ENCODE assay signal across 8 cellular contexts in genomic region chr18:2846241-2846637, GRCh38. TPM values are rescaled to one million over a fixed set of nuclear protein-coding genes. Genes with fewer than 3 reads are reported as not detected.
DNase-seq lines count a peak whose midpoint lies in the region; ATAC-seq and TF ChIP-seq lines count a peak whose summit lies in the region.

No MANE protein-coding gene starts in this region.

- H3K36me3 Mint-ChIP-seq in activated CD4-positive, alpha-beta T cell treated with anti-CD3 and anti-CD28 coated beads for 36 hours (ENCODE audit: low read depth) = no peaks in the 10 kb centered on the region
- H3K36me3 Mint-ChIP-seq in activated B cell treated with CpG ODN at 0.5 μM for 24 hours (ENCODE audit: low read depth) (peaks cover 16% of the 10 kb centered on the region), glutamatergic neuron (ENCODE audit: unreplicated experiment) (no peaks in the 10 kb centered on the region)

- H3K27me3 Mint-ChIP-seq in activated CD4-positive, alpha-beta T cell treated with anti-CD3 and anti-CD28 coated beads for 36 hours = peaks cover 35% of the 10 kb centered on the region
- peaks cover 6% of the 10 kb centered on the region for H3K27me3 Mint-ChIP-seq in activated B cell treated with CpG ODN at 0.5 μM for 24 hours
- peaks cover 28% of the 10 kb centered on the region for H3K27me3 Mint-ChIP-seq in glutamatergic neuron (ENCODE audit: unreplicated experiment)

- H3K4me1 Mint-ChIP-seq in activated CD4-positive, alpha-beta T cell treated with anti-CD3 and anti-CD28 coated beads for 36 hours = peaks cover 35% of the 10 kb centered on the region
- H3K4me1 Mint-ChIP-seq in activated B cell treated with CpG ODN at 0.5 μM for 24 hours = peaks cover 52% of the 10 kb centered on the region
- H3K4me1 Mint-ChIP-seq in glutamatergic neuron (ENCODE audit: low read depth, unreplicated experiment) = peaks cover 8% of the 10 kb centered on the region

- no peaks in the 10 kb centered on the region for H3K9me3 Mint-ChIP-seq in activated CD4-positive, alpha-beta T cell treated with anti-CD3 and anti-CD28 coated beads for 36 hours (ENCODE audit: low read depth)
- H3K9me3 Mint-ChIP-seq in activated B cell treated with CpG ODN at 0.5 μM for 24 hours = no peaks in the 10 kb centered on the region
- peaks cover 3% of the 10 kb centered on the region for H3K9me3 Mint-ChIP-seq in glutamatergic neuron (ENCODE audit: unreplicated experiment)

- ATAC-seq in activated CD4-positive, alpha-beta T cell treated with anti-CD3 and anti-CD28 coated beads for 36 hours = peak; percentile 49
- peak; percentile 8 for ATAC-seq in activated B cell treated with CpG ODN at 0.5 μM for 24 hours (ENCODE audit: low read depth)
- no peak for ATAC-seq in HG03135 (IDR thresholded peaks at IDR 0.05; ENCODE audit: unreplicated experiment)

- TF ChIP-seq CTCF in activated B cell treated with CpG ODN at 0.5 μM for 24 hours (IDR thresholded peaks at IDR 0.05) = no peak
- no peak for TF ChIP-seq CTCF in glutamatergic neuron (IDR thresholded peaks at IDR 0.05; ENCODE audit: partially characterized antibody, unreplicated experiment)

- in situ Hi-C loops in G401 (cut with HindIII; ENCODE audit: low sequenced_read_pairs) = no loop called here

- intact Hi-C loops in activated CD4-positive, alpha-beta T cell treated with anti-CD3 and anti-CD28 coated beads for 36 hours (cut with DNase I, micrococcal nuclease) = loop anchor here (2.0 to 5.0 kb wide), 6 partner anchors 41 to 401 kb away; partner anchors contain the start of genes METTL4 (in 1 of the 2), MYL12A (in 1 of the 2), NDC80 (in 1 of the 2) and SMCHD1 (in 1 of the 2)
- intact Hi-C loops in activated B cell treated with CpG ODN at 0.5 μM for 24 hours (cut with micrococcal nuclease) = loop anchor here (1.0 to 5.0 kb wide), 9 partner anchors 36 to 741 kb away; no protein-coding TSS in a partner anchor

- POLR2A ChIA-PET in activated CD4-positive, alpha-beta T cell treated with anti-CD3 and anti-CD28 coated beads for 36 hours (lab: Charles Lee) = interaction anchor here (1.2 kb wide), 1 partner anchor 9 kb away, joined by 3 read pairs; no protein-coding TSS in a partner anchor
- POLR2A ChIA-PET in activated B cell treated with CpG ODN at 0.5 μM for 24 hours (lab: Charles Lee) = interaction anchor here (0.6 to 2.8 kb wide), 17 partner anchors 10 to 606 kb away, joined by 3 to 24 read pairs (median 3); partner anchors contain the start of genes MYL12A and SMCHD1

- H3K4me3 Mint-ChIP-seq in activated CD4-positive, alpha-beta T cell treated with anti-CD3 and anti-CD28 coated beads for 36 hours = peak overlapping the region; percentile 62
- peak overlapping the region; percentile 90 for H3K4me3 Mint-ChIP-seq in activated B cell treated with CpG ODN at 0.5 μM for 24 hours
- peak overlapping the region; percentile 88 for H3K4me3 Mint-ChIP-seq in glutamatergic neuron (ENCODE audit: unreplicated experiment)

- CTCF ChIA-PET in activated CD4-positive, alpha-beta T cell treated with anti-CD3 and anti-CD28 coated beads for 36 hours (lab: Charles Lee) = interaction anchor here (0.7 kb wide), 1 partner anchor 415 kb away, joined by 3 read pairs; no protein-coding TSS in a partner anchor
- CTCF ChIA-PET in activated B cell treated with CpG ODN at 0.5 μM for 24 hours (lab: Charles Lee) = no interaction called here

- peak overlapping the region; percentile 58 for H3K27ac Mint-ChIP-seq in activated CD4-positive, alpha-beta T cell treated with anti-CD3 and anti-CD28 coated beads for 36 hours
- H3K27ac Mint-ChIP-seq in activated B cell treated with CpG ODN at 0.5 μM for 24 hours = peak overlapping the region; percentile 94
- no peak overlapping the region for H3K27ac Mint-ChIP-seq in glutamatergic neuron (ENCODE audit: unreplicated experiment)

- peak; percentile 32 for DNase-seq in activated CD4-positive, alpha-beta T cell treated with anti-CD3 and anti-CD28 coated beads for 36 hours
- no peak for DNase-seq in activated CD4-positive, alpha-beta T cell treated with anti-CD3 and anti-CD28 coated beads for 1 hour
- DNase-seq in activated B cell treated with CpG ODN at 0.5 μM for 24 hours (no peak), glutamatergic neuron (no peak), renal cortical epithelial cell (ENCODE audit: low read depth) (peak; percentile 16), G401 (ENCODE audit: low spot score) (no peak), putamen (ENCODE audit: low spot score) (no peak)

RNA-seq across cellular contexts. Expression of gene EMILIN2, which starts 0.6 kb away (rescaled TPM):
- 10 to 100 TPM; 12.0 to 15.7 TPM for total RNA-seq in activated CD4-positive, alpha-beta T cell treated with anti-CD3 and anti-CD28 coated beads for 36 hours
- total RNA-seq in activated B cell treated with CpG ODN at 0.5 μM for 24 hours (73.0 and 80.9 TPM in 2 replicates), glutamatergic neuron (ENCODE audit: unreplicated experiment) (4.1 TPM), renal cortical epithelial cell (4.0 and 10.9 TPM in 2 replicates)
- 0.06 and 0.07 TPM in 2 replicates for total RNA-seq in G401 (2014; rRNA removed; shearing (Covaris generic))

Comparison
In these comparisons a context has a peak if more than half of its experiments do, and no peak if none do; other contexts are left out.
1. DNase-seq: peak in activated CD4-positive, alpha-beta T cell treated with anti-CD3 and anti-CD28 coated beads for 36 hours (single experiment) and renal cortical epithelial cell (single experiment); none in activated CD4-positive, alpha-beta T cell treated with anti-CD3 and anti-CD28 coated beads for 1 hour (single experiment), activated B cell treated with CpG ODN at 0.5 μM for 24 hours (single experiment), glutamatergic neuron (single experiment), G401 (single experiment) and putamen (single experiment).
2. Peak in every context shown above with its lines, with median percentiles within 50 percentile points of each other: H3K4me3 Mint-ChIP-seq.